8 cellular contexts compared by ENCODE assay signal in the genomic region with DNA sequence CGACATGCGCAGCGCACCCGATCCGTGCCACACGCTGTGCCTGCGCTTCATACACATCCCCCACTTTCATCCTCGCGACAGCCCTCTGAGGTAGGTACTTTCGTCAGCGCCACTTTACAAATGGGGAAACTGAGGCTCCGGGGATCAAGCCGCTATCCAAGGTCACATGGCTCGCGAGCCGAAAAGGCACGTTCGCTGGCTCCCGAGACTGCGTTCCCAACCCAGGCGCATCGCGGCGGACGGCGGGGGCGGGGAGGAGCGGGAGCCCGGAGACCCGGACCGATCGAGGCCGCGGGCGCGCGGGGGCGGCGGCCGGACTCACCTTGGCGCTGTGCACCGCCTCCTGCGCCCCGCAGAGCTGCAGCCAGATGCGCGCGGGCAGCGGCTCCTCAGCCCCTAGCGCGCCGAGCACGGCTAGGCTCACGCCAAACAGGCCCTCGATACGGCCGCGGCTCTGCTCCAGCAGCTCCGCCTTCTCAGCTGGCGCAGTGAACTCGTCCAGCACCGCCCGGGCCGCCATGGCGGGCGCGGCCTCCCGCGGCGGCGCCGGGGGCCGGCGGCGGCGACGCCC. TPM values are rescaled to one million over a fixed set of nuclear protein-coding genes. Genes with fewer than 3 reads are reported as not detected.
A peak's percentile ranks its signal among the peaks of the same experiment; 100 is the strongest.
DNase-seq lines count a peak whose midpoint lies in the region; ATAC-seq and TF ChIP-seq lines count a peak whose summit lies in the region.

No MANE protein-coding gene starts in this region.

- H3K27ac ChIP-seq in foreskin keratinocyte (peak overlapping the region; percentile 100), neutrophil (peak overlapping the region; percentile 100)

- peak; percentile 26 for DNase-seq in activated T-cell treated with anti-CD3 and anti-CD28 coated beads for 24 hours (ENCODE audit: low read depth)
- no peak for DNase-seq in activated T-cell treated with anti-CD3 and anti-CD28 coated beads, Interleukin-2, amount 50 U/mL, for 1 hour
- peak; percentile 0 for DNase-seq in NCI-H345 treated with DMSO at 0.1 percent for 48 hours (lab: John Stamatoyannopoulos, UW; ENCODE audit: unreplicated experiment)
- DNase-seq in activated effector memory CD4-positive, alpha-beta T cell treated with Interleukin-2 at 50 U/mL for 16 hours, result peak; percentile 20
- no peak for DNase-seq in foreskin keratinocyte
- no peak for DNase-seq in NCI-H128 (lab: John Stamatoyannopoulos, UW; ENCODE audit: unreplicated experiment)

- H3K4me1 ChIP-seq in foreskin keratinocyte, result peaks cover 42% of the 10 kb centered on the region
- peaks cover 88 to 89% of the 10 kb centered on the region in 2 experiments for H3K4me1 ChIP-seq in neutrophil (ENCODE audit: control insufficient read depth in 1 of 2, insufficient read depth in 1 of 2, low read depth in 1 of 2, low read length in 1 of 2)

- H3K27me3 ChIP-seq in foreskin keratinocyte (no peaks in the 10 kb centered on the region), neutrophil (no peaks in the 10 kb centered on the region)

- ATAC-seq in HG02970 (IDR thresholded peaks at IDR 0.05; ENCODE audit: low FRiP score, unreplicated experiment), result peak; percentile 42
- peak; percentile 2 for ATAC-seq in foreskin keratinocyte

- no peaks in the 10 kb centered on the region for H3K9me3 ChIP-seq in neutrophil

- peaks cover 3% of the 10 kb centered on the region for H3K36me3 ChIP-seq in neutrophil

- peak overlapping the region; percentile 90 to 100 for H3K4me3 ChIP-seq in neutrophil (ENCODE audit: low read depth in 1 of 2, low read length in 1 of 2)

- TF ChIP-seq CTCF in foreskin keratinocyte (conservative IDR thresholded peaks at IDR 0.05), result no peak
- no peak for TF ChIP-seq CTCF in neutrophil (IDR thresholded peaks at IDR 0.05)

RNA-seq across cellular contexts. Expression of a gene that starts 0.4 kb away (rescaled TPM):
- total RNA-seq in foreskin keratinocyte, result 62.6 and 73.0 TPM in 2 replicates
- polyA plus RNA-seq in foreskin keratinocyte, result 41.3 and 42.9 TPM in 2 replicates

Comparison
In these comparisons a context has a peak if more than half of its experiments do, and no peak if none do; other contexts are left out.
1. DNase-seq: peak in activated T-cell treated with anti-CD3 and anti-CD28 coated beads for 24 hours (single experiment), NCI-H345 treated with DMSO at 0.1 percent for 48 hours (single experiment) and activated effector memory CD4-positive, alpha-beta T cell treated with Interleukin-2 at 50 U/mL for 16 hours (single experiment); none in activated T-cell treated with anti-CD3 and anti-CD28 coated beads, Interleukin-2, amount 50 U/mL, for 1 hour (single experiment), foreskin keratinocyte (0 of 2) and NCI-H128 (single experiment).